8 cellular contexts compared by ENCODE assay signal in the genomic region with DNA sequence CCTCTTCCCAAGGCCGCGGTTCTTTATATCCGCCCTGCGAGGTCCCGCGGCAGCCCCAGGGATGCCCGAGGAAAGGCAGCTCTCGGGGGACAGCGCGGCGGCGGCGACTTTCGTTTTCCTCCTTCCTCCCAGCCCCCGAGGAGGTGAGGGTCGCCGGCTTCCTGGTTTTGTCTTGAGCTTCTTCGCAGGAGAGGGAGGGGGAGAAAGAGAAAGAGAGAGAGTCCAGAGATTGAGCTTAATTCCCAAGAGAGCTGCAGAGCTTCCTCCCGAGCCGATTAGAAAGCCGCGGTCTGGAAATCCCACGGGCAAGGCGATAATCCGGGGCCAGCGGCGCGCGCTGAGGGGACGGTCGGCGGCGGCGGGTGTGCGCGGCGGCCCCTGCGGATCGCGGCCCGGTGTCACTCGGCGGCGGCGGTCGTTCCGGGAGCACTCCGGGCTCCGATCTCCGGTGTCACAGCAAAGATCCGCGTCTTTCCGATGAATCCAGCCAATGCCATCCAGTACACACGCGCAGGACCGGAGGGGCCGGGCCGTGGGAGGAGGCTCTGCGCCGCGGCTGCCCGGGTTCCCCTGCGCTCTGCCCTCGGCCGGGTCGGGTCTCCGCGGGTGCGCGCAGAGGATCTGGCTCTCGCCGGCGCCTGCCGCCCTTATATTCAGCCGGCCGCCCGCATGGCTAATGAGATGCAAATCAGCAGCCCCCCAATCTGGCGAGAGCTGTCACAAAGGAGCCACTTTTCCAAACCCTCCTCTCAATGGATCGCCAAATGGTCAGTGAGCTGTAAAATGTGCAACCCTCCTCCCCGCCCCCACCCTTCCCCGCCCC. TPM values are rescaled to one million over a fixed set of nuclear protein-coding genes. Genes with fewer than 3 reads are reported as not detected.
A peak's percentile ranks its signal among the peaks of the same experiment; 100 is the strongest.
DNase-seq lines count a peak whose midpoint lies in the region; ATAC-seq lines count a peak whose summit lies in the region.

A gene with protein sequence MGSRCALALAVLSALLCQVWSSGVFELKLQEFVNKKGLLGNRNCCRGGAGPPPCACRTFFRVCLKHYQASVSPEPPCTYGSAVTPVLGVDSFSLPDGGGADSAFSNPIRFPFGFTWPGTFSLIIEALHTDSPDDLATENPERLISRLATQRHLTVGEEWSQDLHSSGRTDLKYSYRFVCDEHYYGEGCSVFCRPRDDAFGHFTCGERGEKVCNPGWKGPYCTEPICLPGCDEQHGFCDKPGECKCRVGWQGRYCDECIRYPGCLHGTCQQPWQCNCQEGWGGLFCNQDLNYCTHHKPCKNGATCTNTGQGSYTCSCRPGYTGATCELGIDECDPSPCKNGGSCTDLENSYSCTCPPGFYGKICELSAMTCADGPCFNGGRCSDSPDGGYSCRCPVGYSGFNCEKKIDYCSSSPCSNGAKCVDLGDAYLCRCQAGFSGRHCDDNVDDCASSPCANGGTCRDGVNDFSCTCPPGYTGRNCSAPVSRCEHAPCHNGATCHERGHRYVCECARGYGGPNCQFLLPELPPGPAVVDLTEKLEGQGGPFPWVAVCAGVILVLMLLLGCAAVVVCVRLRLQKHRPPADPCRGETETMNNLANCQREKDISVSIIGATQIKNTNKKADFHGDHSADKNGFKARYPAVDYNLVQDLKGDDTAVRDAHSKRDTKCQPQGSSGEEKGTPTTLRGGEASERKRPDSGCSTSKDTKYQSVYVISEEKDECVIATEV (minus strand): TSS at position 773 of the 823 bp plus-strand sequence. CDS start 939 bp downstream, outside the sequence.

- DNase-seq in AG08395 (ENCODE audit: low spot score) (peak; percentile 53), NCI-H526 (lab: John Stamatoyannopoulos, UW) (peak; percentile 50 to 87), Right ventricle myocardium inferior (ENCODE audit: missing footprints) (no peak), nucleus accumbens (lab: John Stamatoyannopoulos, UW) (peak in 54 of 56 donors; percentile 45 to 95 (median 82)), GM19238 (ENCODE audit: insufficient read length, low spot score) (no peak)
- peak in 1 of 2 donors; percentile 54 for DNase-seq in activated naive CD4-positive, alpha-beta T cell treated with anti-CD3 and anti-CD28 coated beads, Interleukin-2, amount 50 U/mL, for 72 hours (ENCODE audit: low spot score in 2 of 2)

- H3K36me3 Mint-ChIP-seq in activated naive CD4-positive, alpha-beta T cell treated with anti-CD3 and anti-CD28 coated beads, Interleukin-2, amount 50 U/mL, for 72 hours: peaks cover 0 to 6% of the 10 kb centered on the region in 2 donors

- intact Hi-C loops in Right ventricle myocardium inferior (cut with DNase I): loop anchor here (1.0 to 5.0 kb wide), 3 partner anchors 123 to 246 kb away; no protein-coding TSS in a partner anchor

- no peaks in the 10 kb centered on the region for H3K9me3 Mint-ChIP-seq in activated naive CD4-positive, alpha-beta T cell treated with anti-CD3 and anti-CD28 coated beads, Interleukin-2, amount 50 U/mL, for 72 hours

- H3K27ac Mint-ChIP-seq in activated naive CD4-positive, alpha-beta T cell treated with anti-CD3 and anti-CD28 coated beads, Interleukin-2, amount 50 U/mL, for 72 hours: no peak within 1 kb of the TSS

- ATAC-seq in GM19463 (IDR thresholded peaks at IDR 0.05; ENCODE audit: unreplicated experiment): peak; percentile 22
- ATAC-seq in activated naive CD4-positive, alpha-beta T cell treated with anti-CD3 and anti-CD28 coated beads, Interleukin-2, amount 50 U/mL, for 72 hours: peak; percentile 28 to 47
- ATAC-seq in Right ventricle myocardium inferior: peak; percentile 45
- ATAC-seq in HG03469 (IDR thresholded peaks at IDR 0.05; ENCODE audit: unreplicated experiment): no peak

RNA-seq across cellular contexts. Expression of the gene that starts here (rescaled TPM):
- total RNA-seq in activated naive CD4-positive, alpha-beta T cell treated with anti-CD3 and anti-CD28 coated beads, Interleukin-2, amount 50 U/mL, for 72 hours: 1 to 10 TPM; 1.1 to 2.6 TPM
- total RNA-seq in Right ventricle myocardium inferior: 21.5 TPM

Comparison
In these comparisons a context has a peak if more than half of its experiments do, and no peak if none do; other contexts are left out.
1. DNase-seq: peak in AG08395 (single experiment), NCI-H526 (2 of 2) and nucleus accumbens (54 of 56); none in Right ventricle myocardium inferior (single experiment) and GM19238 (single experiment).